ENCODE assay signal across 23 cellular contexts in the genomic region with DNA sequence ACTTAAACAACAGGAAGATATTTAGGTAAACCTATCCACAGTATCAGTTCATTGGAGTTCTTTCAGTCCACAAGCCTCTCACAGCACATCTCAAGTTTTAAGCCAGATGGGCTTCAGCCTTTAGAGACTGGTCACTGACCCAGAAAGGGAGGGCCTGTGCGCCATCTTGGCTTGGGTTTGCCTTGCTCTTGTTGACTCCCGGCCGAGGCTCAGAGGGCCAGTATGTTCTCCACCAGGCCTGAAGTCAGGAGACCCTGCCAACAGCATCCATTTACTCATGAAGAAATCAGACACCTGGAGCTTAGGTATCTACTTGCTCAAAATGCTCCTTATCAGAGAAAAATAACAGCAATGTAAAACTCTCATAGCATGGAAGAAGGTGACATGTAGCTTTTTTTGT. TPM values are rescaled to one million over a fixed set of nuclear protein-coding genes. Genes with fewer than 3 reads are reported as not detected.
"Had no signal": no experiment of that assay in that cellular context is flagged by ENCODE, and none has a peak within 500 bp of the region (broad histone marks: within the 10 kb centered on the region; RNA-seq: fewer than 3 reads in every experiment).

No MANE protein-coding gene starts in this region.

- H3K4me3 ChIP-seq: dorsolateral prefrontal cortex, heart right ventricle, left lung, mucosa of descending colon, thyroid gland had no signal

- H3K9ac ChIP-seq: parathyroid adenoma had no signal

- H3K27me3 ChIP-seq: thyroid gland had no signal

- H3K27ac Mint-ChIP-seq: mesothelial cell of epicardium; naive thymus-derived CD8-positive, alpha-beta T cell; nephron progenitor cell; progenitor cell of endocrine pancreas; stimulated activated naive B cell treated with anti-CD40 and anti-IgM and Interleukin-4, amounts not matched to agents 10 μg/mL and 1 μg/mL and 100 μg/mL, for 72 hours; stimulated activated naive CD8-positive, alpha-beta T cell treated with anti-CD3 and anti-CD28 coated beads, Interleukin-15, Interleukin-2, amounts not matched to agents 100 ng/mL and 50 ng/mL, for 24 hours; type B pancreatic cell had no signal

- ATAC-seq: heart right ventricle; left cardiac atrium; left lung; mucosa of descending colon; naive thymus-derived CD8-positive, alpha-beta T cell; right cardiac atrium; stimulated activated naive B cell treated with anti-CD40 and anti-IgM and Interleukin-4, amounts not matched to agents 10 μg/mL and 1 μg/mL and 100 μg/mL, for 72 hours had no signal

- H3K36me3 Mint-ChIP-seq: mesothelial cell of epicardium; stimulated activated naive B cell treated with anti-CD40 and anti-IgM and Interleukin-4, amounts not matched to agents 10 μg/mL and 1 μg/mL and 100 μg/mL, for 72 hours had no signal

- H3K4me1 ChIP-seq: parathyroid adenoma had no signal

- DNase-seq: dorsolateral prefrontal cortex; effector CD4-positive, alpha-beta T cell; foreskin fibroblast; glutamatergic neuron; heart right ventricle; hippocampal formation; left cardiac atrium; left lung; mesenchymal stem cell; mucosa of descending colon; naive thymus-derived CD8-positive, alpha-beta T cell; nephron progenitor cell; right cardiac atrium; small intestine; stimulated activated CD4-positive, alpha-beta T cell treated with anti-CD3 and anti-CD28 coated beads, Interleukin-15, amount 100 ng/mL, for 24 hours; stimulated activated CD4-positive, alpha-beta T cell treated with anti-CD3 and anti-CD28 coated beads, Interleukin-2, amount 100 ng/mL, for 48 hours; stimulated activated naive B cell treated with anti-CD40 and anti-IgM and Interleukin-4, amounts not matched to agents 10 μg/mL and 1 μg/mL and 100 μg/mL, for 72 hours; thyroid gland had no signal

- H3K4me3 Mint-ChIP-seq: mesothelial cell of epicardium; naive thymus-derived CD8-positive, alpha-beta T cell; nephron progenitor cell; stimulated activated naive B cell treated with anti-CD40 and anti-IgM and Interleukin-4, amounts not matched to agents 10 μg/mL and 1 μg/mL and 100 μg/mL, for 72 hours; stimulated activated naive CD8-positive, alpha-beta T cell treated with anti-CD3 and anti-CD28 coated beads, Interleukin-15, Interleukin-2, amounts not matched to agents 100 ng/mL and 50 ng/mL, for 24 hours; type B pancreatic cell had no signal

- H3K9me3 Mint-ChIP-seq: mesothelial cell of epicardium; naive thymus-derived CD8-positive, alpha-beta T cell; nephron progenitor cell; stimulated activated naive B cell treated with anti-CD40 and anti-IgM and Interleukin-4, amounts not matched to agents 10 μg/mL and 1 μg/mL and 100 μg/mL, for 72 hours; stimulated activated naive CD8-positive, alpha-beta T cell treated with anti-CD3 and anti-CD28 coated beads, Interleukin-15, Interleukin-2, amounts not matched to agents 100 ng/mL and 50 ng/mL, for 24 hours; type B pancreatic cell had no signal

- H3K36me3 ChIP-seq: heart right ventricle, left lung, thyroid gland had no signal

- H3K9me3 ChIP-seq: heart right ventricle, left lung, mucosa of descending colon, thyroid gland had no signal

- H3K27ac ChIP-seq: heart right ventricle, left lung, parathyroid adenoma, thyroid gland had no signal

RNA-seq across cellular contexts. Expression of a gene that starts 6.2 kb away (rescaled TPM):
- total RNA-seq: naive thymus-derived CD8-positive, alpha-beta T cell had no signal
- polyA plus RNA-seq: naive thymus-derived CD8-positive, alpha-beta T cell had no signal
